Comparison of ENCODE assay signal across 21 cellular contexts in the genomic region with DNA sequence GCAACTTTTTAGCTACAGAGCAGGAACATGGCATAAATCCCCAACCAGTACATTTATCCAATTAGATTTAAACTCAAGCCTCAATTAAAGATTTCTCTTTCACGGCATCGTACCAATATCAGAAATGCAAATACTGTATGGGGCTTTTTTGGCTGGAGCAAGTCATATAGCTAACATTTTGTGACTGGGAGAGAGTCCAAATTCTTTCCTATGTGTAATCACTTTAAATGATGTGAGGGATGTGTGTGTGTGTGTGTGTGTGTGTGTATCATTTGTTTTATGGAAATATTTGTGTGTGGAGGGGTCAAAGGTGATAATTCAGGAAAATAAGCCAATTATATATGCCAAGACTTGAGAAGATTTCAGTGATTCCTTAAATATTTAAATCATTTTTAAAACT.
"Had no signal": no experiment of that assay in that cellular context is flagged by ENCODE, and none has a peak within 500 bp of the region (broad histone marks: within the 10 kb centered on the region; RNA-seq: fewer than 3 reads in every experiment).

No MANE protein-coding gene starts in this region.

- H3K4me1 Mint-ChIP-seq: stimulated activated naive B cell treated with anti-CD40 and anti-IgM and Interleukin-4, amounts not matched to agents 10 μg/mL and 1 μg/mL and 100 μg/mL, for 72 hours had no signal

- H3K27me3 ChIP-seq: gastroesophageal sphincter, right atrium auricular region, stomach, tibial artery, upper lobe of right lung had no signal

- H2AFZ ChIP-seq: parathyroid adenoma had no signal

- H3K27me3 Mint-ChIP-seq: brain had no signal

- H3K4me3 ChIP-seq: gastroesophageal sphincter, right atrium auricular region, stomach, tibial artery, upper lobe of right lung had no signal

- H3K4me3 Mint-ChIP-seq: activated naive CD8-positive, alpha-beta T cell; stimulated activated naive B cell treated with anti-CD40 and anti-IgM and Interleukin-4, amounts not matched to agents 10 μg/mL and 1 μg/mL and 100 μg/mL, for 72 hours had no signal

- H3K4me1 ChIP-seq: gastroesophageal sphincter, parathyroid adenoma, right atrium auricular region, tibial artery, upper lobe of right lung had no signal

- H3K36me3 Mint-ChIP-seq: activated naive CD8-positive, alpha-beta T cell; stimulated activated naive B cell treated with anti-CD40 and anti-IgM and Interleukin-4, amounts not matched to agents 10 μg/mL and 1 μg/mL and 100 μg/mL, for 72 hours had no signal

- H3K9me3 ChIP-seq: gastroesophageal sphincter, right atrium auricular region, stomach, tibial artery, upper lobe of right lung had no signal

- DNase-seq: activated CD4-positive, alpha-beta T cell treated with anti-CD3 and anti-CD28 coated beads for 4 hours; activated CD4-positive, alpha-beta T cell treated with anti-CD3 and anti-CD28 coated beads, Interleukin-2, amount 50 U/mL, for 4 hours; activated effector memory CD4-positive, alpha-beta T cell treated with Interleukin-2 at 50 U/mL for 16 hours; activated naive CD4-positive, alpha-beta T cell treated with Interleukin-2 at 50 U/mL for 16 hours; anterior cingulate cortex; cortex of kidney; hippocampal formation; left cardiac atrium; left ventricle myocardium superior; stimulated activated CD4-positive, alpha-beta T cell treated with anti-CD3 and anti-CD28 coated beads, Interleukin-15, amount 100 ng/mL, for 24 hours; stimulated activated CD4-positive, alpha-beta T cell treated with anti-CD3 and anti-CD28 coated beads, Interleukin-2, amount 100 ng/mL, for 24 hours; stimulated activated naive B cell treated with anti-CD40 and anti-IgM and Interleukin-4, amounts not matched to agents 10 μg/mL and 1 μg/mL and 100 μg/mL, for 72 hours; stomach; tibial artery; upper lobe of right lung had no signal

- H3K9me3 Mint-ChIP-seq: brain had no signal

- H3K36me3 ChIP-seq: gastroesophageal sphincter, right atrium auricular region, stomach, tibial artery, upper lobe of right lung had no signal

- H3K79me2 ChIP-seq: parathyroid adenoma had no signal

- H3K27ac ChIP-seq: gastroesophageal sphincter, parathyroid adenoma, right atrium auricular region, stomach, tibial artery, upper lobe of right lung, VCaP had no signal

- ATAC-seq: gastroesophageal sphincter; left cardiac atrium; left ventricle myocardium superior; stimulated activated naive B cell treated with anti-CD40 and anti-IgM and Interleukin-4, amounts not matched to agents 10 μg/mL and 1 μg/mL and 100 μg/mL, for 72 hours; upper lobe of right lung had no signal

- H3K27ac Mint-ChIP-seq: activated naive CD8-positive, alpha-beta T cell; stimulated activated naive B cell treated with anti-CD40 and anti-IgM and Interleukin-4, amounts not matched to agents 10 μg/mL and 1 μg/mL and 100 μg/mL, for 72 hours had no signal
